13 cellular contexts compared by ENCODE assay signal in the genomic region with DNA sequence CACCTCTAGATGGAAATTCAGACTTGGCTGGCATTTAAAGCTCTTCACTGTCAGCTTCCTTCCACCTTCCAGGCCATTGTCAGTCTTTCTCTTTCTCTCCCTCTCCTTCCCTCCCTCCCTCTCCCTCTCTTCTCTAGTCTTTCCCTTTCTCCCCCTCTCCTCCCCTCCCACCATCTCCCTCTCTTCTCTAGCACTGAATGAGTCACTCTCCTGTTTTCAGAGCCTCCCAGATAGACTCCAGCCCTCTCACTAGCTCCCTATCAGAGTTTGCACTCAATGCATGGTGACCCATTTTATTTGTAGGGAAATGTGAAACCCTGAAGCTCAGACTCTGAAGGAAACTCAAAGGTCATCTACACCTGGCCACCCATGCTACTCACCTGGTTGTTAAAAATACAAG. TPM values are rescaled to one million over a fixed set of nuclear protein-coding genes. Genes with fewer than 3 reads are reported as not detected.
DNase-seq lines count a peak whose midpoint lies in the region; ATAC-seq and TF ChIP-seq lines count a peak whose summit lies in the region.
"Had no signal": no experiment of that assay in that cellular context is flagged by ENCODE, and none has a peak within 500 bp of the region (broad histone marks: within the 10 kb centered on the region; RNA-seq: fewer than 3 reads in every experiment).

No MANE protein-coding gene starts in this region.

- POLR2A ChIA-PET in CD4-positive, alpha-beta memory T cell (lab: Charles Lee; ENCODE audit: partially characterized antibody): interaction anchor here (1.2 to 37.5 kb wide), 3 partner anchors 8 to 28 kb away, joined by 3 to 1160 read pairs (median 23); a partner anchor contains a TSS

- peak overlapping the region; percentile 25 to 78 (median 48) for H3K27ac Mint-ChIP-seq in CD4-positive, alpha-beta memory T cell
- H3K27ac Mint-ChIP-seq in central memory CD8-positive, alpha-beta T cell (ENCODE audit: low read depth): peak overlapping the region; percentile 77
- H3K27ac Mint-ChIP-seq: activated CD8-positive, alpha-beta memory T cell treated with anti-CD3 and anti-CD28 coated beads, Interleukin-2, amount 10 ng/mL, durations not matched to agents 7 days and 5 days had no signal

- no peak for TF ChIP-seq CTCF in lower lobe of right lung (IDR thresholded peaks at IDR 0.05)

- H3K4me1 Mint-ChIP-seq in CD4-positive, alpha-beta memory T cell: peaks cover 12 to 35% (median 24%) of the 10 kb centered on the region in 4 donors
- peaks cover 37% of the 10 kb centered on the region for H3K4me1 Mint-ChIP-seq in central memory CD8-positive, alpha-beta T cell

- H3K36me3 ChIP-seq in CD4-positive, alpha-beta memory T cell (ENCODE audit: insufficient read depth, low read length): peaks cover 14% of the 10 kb centered on the region
- peaks cover 9% of the 10 kb centered on the region for H3K36me3 ChIP-seq in lower lobe of right lung

- H3K36me3 Mint-ChIP-seq in CD4-positive, alpha-beta memory T cell: peaks cover 3 to 37% of the 10 kb centered on the region in 2 donors
- peaks cover 12% of the 10 kb centered on the region for H3K36me3 Mint-ChIP-seq in central memory CD8-positive, alpha-beta T cell (ENCODE audit: insufficient read depth)

- no peaks in the 10 kb centered on the region for H3K9me3 ChIP-seq in CD4-positive, alpha-beta memory T cell (ENCODE audit: control insufficient read depth in 1 of 2, low read length in 2 of 2)
- no peaks in the 10 kb centered on the region for H3K9me3 ChIP-seq in lower lobe of right lung

- H3K4me1 ChIP-seq in CD4-positive, alpha-beta memory T cell (ENCODE audit: insufficient read depth, low read length): peaks cover 16% of the 10 kb centered on the region
- peaks cover 3% of the 10 kb centered on the region for H3K4me1 ChIP-seq in lower lobe of right lung

- CTCF ChIA-PET in CD4-positive, alpha-beta memory T cell (lab: Charles Lee; ENCODE audit: partially characterized antibody): interaction anchor here (1.2 to 14.9 kb wide), 6 partner anchors 8 to 74 kb away, joined by 3 to 687 read pairs (median 6); no protein-coding TSS in a partner anchor

- H3K9me3 Mint-ChIP-seq in CD4-positive, alpha-beta memory T cell: peaks cover 0 to 2% (median 0%) of the 10 kb centered on the region in 8 donors
- no peaks in the 10 kb centered on the region for H3K9me3 Mint-ChIP-seq in central memory CD8-positive, alpha-beta T cell

- no peak overlapping the region for H3K4me3 Mint-ChIP-seq in CD4-positive, alpha-beta memory T cell
- no peak overlapping the region for H3K4me3 Mint-ChIP-seq in central memory CD8-positive, alpha-beta T cell
- H3K4me3 Mint-ChIP-seq: activated CD8-positive, alpha-beta memory T cell treated with anti-CD3 and anti-CD28 coated beads, Interleukin-2, amount 10 ng/mL, durations not matched to agents 7 days and 5 days had no signal

- no peak overlapping the region for H3K4me3 ChIP-seq in CD4-positive, alpha-beta memory T cell (ENCODE audit: low read length in 2 of 2)
- H3K4me3 ChIP-seq in lower lobe of right lung: no peak overlapping the region

- intact Hi-C loops in CD4-positive, alpha-beta memory T cell (cut with micrococcal nuclease): no loop called here
- intact Hi-C loops in lower lobe of right lung (cut with DNase I): loop anchor here (10.0 kb wide), 1 partner anchor 47 kb away; no protein-coding TSS in a partner anchor

- no peak overlapping the region for H3K27ac ChIP-seq in CD4-positive, alpha-beta memory T cell (ENCODE audit: low read depth, low read length)
- H3K27ac ChIP-seq in lower lobe of right lung: no peak overlapping the region

- ATAC-seq in central memory CD8-positive, alpha-beta T cell (replicated peaks; ENCODE audit: extremely low read depth, poor library complexity, severe bottlenecking): no peak
- ATAC-seq in HG02642 (IDR thresholded peaks at IDR 0.05; ENCODE audit: poor library complexity, unreplicated experiment) (no peak), lower lobe of right lung (no peak)
- ATAC-seq: activated CD8-positive, alpha-beta memory T cell treated with anti-CD3 and anti-CD28 coated beads, Interleukin-2, amount 10 ng/mL, durations not matched to agents 7 days and 5 days; right cardiac atrium had no signal

- DNase-seq in CD4-positive, alpha-beta memory T cell: no peak
- DNase-seq in M059J (ENCODE audit: low read depth) (peak; percentile 75), myocyte (ENCODE audit: low read depth) (peak; percentile 53), C1 segment of cervical spinal cord (lab: John Stamatoyannopoulos, UW) (no peak), DMS 273 treated with DMSO at 0.1 percent for 48 hours (lab: John Stamatoyannopoulos, UW) (no peak), lower lobe of right lung (no peak)
- DNase-seq in central memory CD8-positive, alpha-beta T cell (ENCODE audit: low spot score in 2 of 2): no peak
- DNase-seq: activated CD8-positive, alpha-beta memory T cell treated with anti-CD3 and anti-CD28 coated beads, Interleukin-2, amount 10 ng/mL, durations not matched to agents 7 days and 5 days; NCI-H526 treated with DMSO at 0.1 percent for 48 hours had no signal

- no peaks in the 10 kb centered on the region for H3K27me3 ChIP-seq in CD4-positive, alpha-beta memory T cell (ENCODE audit: insufficient read depth, low read length)
- H3K27me3 ChIP-seq in lower lobe of right lung (ENCODE audit: low read depth): no peaks in the 10 kb centered on the region

- no peaks in the 10 kb centered on the region for H3K27me3 Mint-ChIP-seq in CD4-positive, alpha-beta memory T cell
- no peaks in the 10 kb centered on the region for H3K27me3 Mint-ChIP-seq in central memory CD8-positive, alpha-beta T cell
- H3K27me3 Mint-ChIP-seq: activated CD8-positive, alpha-beta memory T cell treated with anti-CD3 and anti-CD28 coated beads, Interleukin-2, amount 10 ng/mL, durations not matched to agents 7 days and 5 days had no signal

RNA-seq across cellular contexts. Expression of a gene that starts 4.4 kb away (rescaled TPM):
- total RNA-seq in CD4-positive, alpha-beta memory T cell: under 1 TPM in 1 of 2 experiments, not detected in 1; 0.12 TPM
- 1 to 10 TPM in 1 of 2 donors, under 1 TPM in 1; 0.53 to 1.2 TPM for polyA plus RNA-seq in CD4-positive, alpha-beta memory T cell
- 0.10 TPM in 1 of 2 replicates, not detected in the other for total RNA-seq in M059J (2014; rRNA removed; shearing (Covaris generic))
- 0.05 TPM in 1 of 2 replicates, not detected in the other for total RNA-seq in myocyte
- 0.06 TPM for polyA plus RNA-seq in myocyte (2012)
- not detected for total RNA-seq in lower lobe of right lung
- total RNA-seq: cardiac septum, lower leg skin, right cardiac atrium had no signal

RNA-seq across cellular contexts. Expression of a gene that starts 29.8 kb away (rescaled TPM):
- total RNA-seq in CD4-positive, alpha-beta memory T cell: 100 to 1,000 TPM; 587 to 608 TPM
- polyA plus RNA-seq in CD4-positive, alpha-beta memory T cell: 100 to 1,000 TPM; 563 to 851 TPM
- 3.4 and 4.1 TPM in 2 replicates for total RNA-seq in M059J (2014; rRNA removed; shearing (Covaris generic))
- 0.62 and 0.78 TPM in 2 replicates for total RNA-seq in myocyte
- polyA plus RNA-seq in myocyte (2012): 1.3 TPM
- 544 TPM for total RNA-seq in lower lobe of right lung

Comparison
In these comparisons a context has a peak if more than half of its experiments do, and no peak if none do; other contexts are left out.
1. DNase-seq: peak in M059J (single experiment) and myocyte (single experiment); none in CD4-positive, alpha-beta memory T cell (0 of 5), central memory CD8-positive, alpha-beta T cell (0 of 2), C1 segment of cervical spinal cord (0 of 14), DMS 273 treated with DMSO at 0.1 percent for 48 hours (single experiment) and lower lobe of right lung (single experiment).
2. RNA of a gene that starts 29.8 kb away (total RNA-seq): 587 to 608 TPM in CD4-positive, alpha-beta memory T cell and 544 TPM in lower lobe of right lung (single experiment); 3.4 to 4.1 TPM in M059J and 0.62 to 0.78 TPM in myocyte; every median in the first group is over 100 times any median in the second.